ENCODE assay signal across 16 cellular contexts in the genomic region with DNA sequence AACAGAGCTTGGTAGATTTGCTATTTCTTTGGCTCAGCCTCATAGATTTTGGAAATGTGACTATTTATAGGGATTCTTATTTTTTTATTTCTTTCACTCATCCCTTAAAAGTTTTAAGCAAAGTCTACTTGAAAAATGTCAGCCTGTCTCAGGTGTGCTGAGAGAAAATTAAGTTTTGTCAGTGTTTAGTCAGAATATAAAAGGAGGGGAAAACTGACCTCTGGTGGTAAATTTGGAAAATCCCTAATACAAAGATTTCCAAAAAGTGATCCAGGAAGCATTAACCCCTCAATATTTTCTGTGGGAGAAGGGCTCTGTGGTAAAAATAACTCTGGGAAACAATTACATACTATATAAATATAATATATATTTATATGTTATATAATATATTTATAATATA. TPM values are rescaled to one million over a fixed set of nuclear protein-coding genes. Genes with fewer than 3 reads are reported as not detected.
DNase-seq lines count a peak whose midpoint lies in the region; ATAC-seq, FAIRE-seq and TF ChIP-seq lines count a peak whose summit lies in the region.
"Had no signal": no experiment of that assay in that cellular context is flagged by ENCODE, and none has a peak within 500 bp of the region (broad histone marks: within the 10 kb centered on the region; RNA-seq: fewer than 3 reads in every experiment).

No MANE protein-coding gene starts in this region.

- POLR2A ChIA-PET in HepG2 (lab: Yijun Ruan, JAX), result no interaction called here

- H3K9me3 ChIP-seq in liver (ENCODE audit: control insufficient read depth in 4 of 4, low read length in 3 of 4) (no peaks in the 10 kb centered on the region), HepG2 (ENCODE audit: low read length) (no peaks in the 10 kb centered on the region), WERI-Rb-1 (ENCODE audit: severe bottlenecking) (no peaks in the 10 kb centered on the region)
- H3K9me3 ChIP-seq: uterus had no signal

- peaks cover 6 to 9% of the 10 kb centered on the region in 2 donors for H3K27me3 Mint-ChIP-seq in natural killer cell (ENCODE audit: low read depth in 2 of 2)

- no peaks in the 10 kb centered on the region for H3K79me2 ChIP-seq in HepG2 (ENCODE audit: insufficient read depth, low read length)

- H3K36me3 Mint-ChIP-seq in natural killer cell, result no peaks in the 10 kb centered on the region
- H3K36me3 Mint-ChIP-seq: activated naive CD8-positive, alpha-beta T cell treated with anti-CD3 and anti-CD28 coated beads, Interleukin-2, amount 10 ng/mL, durations not matched to agents 7 days and 5 days; natural killer cell treated with Interleukin-12 subunit alpha and Interleukin-12 subunit beta and Interleukin-15 and Interleukin-18, amount 100 ng/mL, for 72 hours had no signal

- H4K20me1 ChIP-seq in HepG2 (ENCODE audit: insufficient read depth, low read length), result no peaks in the 10 kb centered on the region; the same call in 1 of the 2 replicates

- ATAC-seq in HepG2 (no peak), GM21717 (IDR thresholded peaks at IDR 0.05; ENCODE audit: unreplicated experiment) (no peak), natural killer cell (no peak)
- ATAC-seq: natural killer cell treated with Interleukin-12 subunit alpha and Interleukin-12 subunit beta and Interleukin-15 and Interleukin-18, amount 100 ng/mL, for 72 hours had no signal

- no peaks in the 10 kb centered on the region for H3K36me3 ChIP-seq in liver (ENCODE audit: control insufficient read depth in 4 of 4, insufficient read depth in 3 of 4, low read depth in 1 of 4, low read length in 3 of 4)
- no peaks in the 10 kb centered on the region for H3K36me3 ChIP-seq in HepG2 (replicated peaks in 1 of 2; ENCODE audit: control insufficient read depth in 1 of 2, insufficient read depth in 2 of 2, low read length in 2 of 2)
- H3K36me3 ChIP-seq in WERI-Rb-1, result no peaks in the 10 kb centered on the region
- H3K36me3 ChIP-seq: uterus had no signal

- no peak overlapping the region for H3K27ac Mint-ChIP-seq in natural killer cell
- H3K27ac Mint-ChIP-seq: activated naive CD8-positive, alpha-beta T cell treated with anti-CD3 and anti-CD28 coated beads, Interleukin-2, amount 10 ng/mL, durations not matched to agents 7 days and 5 days; natural killer cell treated with Interleukin-12 subunit alpha and Interleukin-12 subunit beta and Interleukin-15 and Interleukin-18, amount 100 ng/mL, for 72 hours had no signal

- H3K4me1 ChIP-seq in liver (ENCODE audit: control insufficient read depth in 4 of 4, insufficient read depth in 4 of 4, low read length in 3 of 4) (no peaks in the 10 kb centered on the region), HepG2 (ENCODE audit: insufficient read depth, low read length) (no peaks in the 10 kb centered on the region)
- H3K4me1 ChIP-seq: uterus had no signal

- H3K4me3 ChIP-seq in liver (ENCODE audit: low read depth in 1 of 3, low read length in 3 of 3) (no peak overlapping the region), HepG2 (replicated peaks in 1 of 3; ENCODE audit: insufficient read depth in 1 of 3, low read depth in 2 of 3, low read length in 3 of 3) (no peak overlapping the region), WERI-Rb-1 (ENCODE audit: low read depth, low read length) (no peak overlapping the region; the same call in 1 of the 2 replicates), fibroblast of villous mesenchyme (ENCODE audit: low read depth, low read length) (no peak overlapping the region)
- H3K4me3 ChIP-seq: uterus had no signal

- intact Hi-C loops in HepG2 (cut with micrococcal nuclease; ENCODE audit: unreplicated experiment), result loop anchor here (5.0 kb wide), 1 partner anchor 265 kb away; no protein-coding TSS in a partner anchor
- intact Hi-C loops in natural killer cell (cut with micrococcal nuclease), result no loop called here

- TF ChIP-seq CTCF in liver (IDR thresholded peaks at IDR 0.05; ENCODE audit: low read depth, low read length, missing input control), result no peak
- TF ChIP-seq CTCF in HepG2 (CRISPR knock-in tag; IDR thresholded peaks at IDR 0.05), result no peak
- TF ChIP-seq CTCF in WERI-Rb-1 (IDR thresholded peaks at IDR 0.05; ENCODE audit: low read depth, low read length), result no peak
- peak; percentile 19 for TF ChIP-seq CTCF in fibroblast of villous mesenchyme (IDR thresholded peaks at IDR 0.05; ENCODE audit: insufficient read depth, low read depth, low read length)
- no peak for TF ChIP-seq CTCF in natural killer cell (IDR thresholded peaks at IDR 0.05)

- H3K27me3 ChIP-seq in liver (ENCODE audit: control insufficient read depth in 4 of 4, insufficient read depth in 4 of 4, low read length in 3 of 4) (no peaks in the 10 kb centered on the region), HepG2 (ENCODE audit: control insufficient read depth in 1 of 2, insufficient read depth in 2 of 2, low read length in 2 of 2) (no peaks in the 10 kb centered on the region), WERI-Rb-1 (ENCODE audit: insufficient read depth, low read depth, severe bottlenecking) (no peaks in the 10 kb centered on the region)
- H3K27me3 ChIP-seq: uterus had no signal

- no peak for FAIRE-seq in HepG2 (lab: Jason Lieb, UNC)

- TF ChIP-seq RAD21 in liver (IDR thresholded peaks at IDR 0.05) (peak; percentile 14 to 28), HepG2 (CRISPR knock-in tag; IDR thresholded peaks at IDR 0.05) (no peak)

- CTCF ChIA-PET in HepG2 (lab: Yijun Ruan, JAX; ENCODE audit: low intra/inter-chr PET ratio, low total read pairs), result no interaction called here

- H3K9ac ChIP-seq in liver (ENCODE audit: low read depth in 1 of 2, low read length in 2 of 2) (no peak overlapping the region), HepG2 (ENCODE audit: insufficient read depth, low read depth, low read length) (no peak overlapping the region)

- TF ChIP-seq EP300 in HepG2 (IDR thresholded peaks at IDR 0.05; ENCODE audit: low read depth in 2 of 2, low read length in 2 of 2) (no peak), HepG2 (CRISPR knock-in tag; IDR thresholded peaks at IDR 0.05; ENCODE audit: borderline replicate concordance) (no peak)

- DNase-seq in HepG2 (ENCODE audit: low spot score) (no peak), WERI-Rb-1 (no peak), fibroblast of villous mesenchyme (ENCODE audit: low read depth) (no peak), NOMO-1 treated with DMSO at 0.1 percent for 48 hours (lab: John Stamatoyannopoulos, UW; ENCODE audit: unreplicated experiment) (no peak), activated gamma-delta T cell (lab: John Stamatoyannopoulos, UW) (no peak), natural killer cell (no peak)
- DNase-seq: activated naive CD8-positive, alpha-beta T cell treated with anti-CD3 and anti-CD28 coated beads, Interleukin-2, amount 10 ng/mL, durations not matched to agents 7 days and 5 days; HCEC 1CT; NCI-H1048; NCI-H2081 treated with DMSO at 0.1 percent for 48 hours; T-helper 1 cell; uterus had no signal

- no peaks in the 10 kb centered on the region for H3K4me1 Mint-ChIP-seq in natural killer cell
- H3K4me1 Mint-ChIP-seq: activated naive CD8-positive, alpha-beta T cell treated with anti-CD3 and anti-CD28 coated beads, Interleukin-2, amount 10 ng/mL, durations not matched to agents 7 days and 5 days; central memory CD8-positive, alpha-beta T cell had no signal

- no peak overlapping the region for H2AFZ ChIP-seq in HepG2 (ENCODE audit: low read length)

- in situ Hi-C loops in HepG2 (cut with HindIII; ENCODE audit: extremely low pct_ligation_motif_present, low pct_unique_long_range_greater_than_20kb), result no loop called here

- no peaks in the 10 kb centered on the region for H3K9me3 Mint-ChIP-seq in natural killer cell
- H3K9me3 Mint-ChIP-seq: activated naive CD8-positive, alpha-beta T cell treated with anti-CD3 and anti-CD28 coated beads, Interleukin-2, amount 10 ng/mL, durations not matched to agents 7 days and 5 days; central memory CD8-positive, alpha-beta T cell; natural killer cell treated with Interleukin-12 subunit alpha and Interleukin-12 subunit beta and Interleukin-15 and Interleukin-18, amount 100 ng/mL, for 72 hours had no signal

- no TSS peak for BruUV-seq in HepG2 (replicated peaks; lab: Mats Ljungman, UMichigan)

- TF ChIP-seq POLR2A in HepG2 (IDR thresholded peaks at IDR 0.05; ENCODE audit: insufficient read depth in 1 of 2, low read depth in 2 of 2, low read length in 2 of 2), result no peak

- H3K27ac ChIP-seq in liver (ENCODE audit: low read depth in 1 of 2, low read length in 2 of 2) (no peak overlapping the region), HepG2 (ENCODE audit: extremely low read length, insufficient read depth, low read length) (no peak overlapping the region), WERI-Rb-1 (peak overlapping the region; percentile 77)
- H3K27ac ChIP-seq: uterus had no signal

- no peak overlapping the region for H3K4me2 ChIP-seq in HepG2 (ENCODE audit: low read depth, low read length)

- no peak overlapping the region for H3K4me3 Mint-ChIP-seq in natural killer cell
- H3K4me3 Mint-ChIP-seq: activated naive CD8-positive, alpha-beta T cell treated with anti-CD3 and anti-CD28 coated beads, Interleukin-2, amount 10 ng/mL, durations not matched to agents 7 days and 5 days; central memory CD8-positive, alpha-beta T cell; natural killer cell treated with Interleukin-12 subunit alpha and Interleukin-12 subunit beta and Interleukin-15 and Interleukin-18, amount 100 ng/mL, for 72 hours had no signal

RNA-seq across cellular contexts. Expression of a gene that starts 41.0 kb away (rescaled TPM):
- total RNA-seq in liver, result 10 to 100 TPM; 22.5 to 22.6 TPM
- polyA plus RNA-seq in liver, result 1 to 10 TPM; 7.3 to 7.6 TPM
- 3.3 and 4.4 TPM in 2 replicates for total RNA-seq in HepG2 (2016; rRNA removed; fragmentation: Illumina TruSeq; extraction: Trizol)
- 0.09 and 0.40 TPM in 2 replicates for total RNA-seq in HepG2 (2016; cell fraction: cytosol; rRNA removed; fragmentation: Illumina TruSeq; extraction: Trizol; ENCODE audit: low read depth)
- 2.1 and 3.5 TPM in 2 replicates for total RNA-seq in HepG2 (2016; cell fraction: insoluble cytoplasmic fraction; rRNA removed; fragmentation: Illumina TruSeq; extraction: Trizol)
- 0.93 and 1.0 TPM in 2 replicates for total RNA-seq in HepG2 (2016; cell fraction: membrane; rRNA removed; fragmentation: Illumina TruSeq; extraction: Trizol)
- total RNA-seq in HepG2 (2016; cell fraction: nucleus; rRNA removed; fragmentation: Illumina TruSeq; extraction: Trizol), result 3.7 and 5.7 TPM in 2 replicates
- polyA plus RNA-seq in HepG2 (2011; rRNA removed), result 2.4 and 3.0 TPM in 2 replicates
- 2.7 and 2.9 TPM in 2 replicates for polyA plus RNA-seq in HepG2 (2011; cell fraction: cytosol; rRNA removed)
- polyA plus RNA-seq in HepG2 (2011; cell fraction: nucleus; rRNA removed), result 3.7 and 4.1 TPM in 2 replicates
- 1.4 and 1.6 TPM in 2 replicates for polyA plus RNA-seq in HepG2 (2012)
- polyA plus RNA-seq in HepG2 (2016; cell fraction: cytosol; fragmentation: Illumina TruSeq; extraction: Trizol; ENCODE audit: low read depth), result 0.03 and 0.06 TPM in 2 replicates
- polyA plus RNA-seq in HepG2 (2016; cell fraction: insoluble cytoplasmic fraction; fragmentation: Illumina TruSeq; extraction: Trizol; ENCODE audit: low read depth), result 1.5 and 2.2 TPM in 2 replicates
- polyA plus RNA-seq in HepG2 (2016; cell fraction: membrane; fragmentation: Illumina TruSeq; extraction: Trizol; ENCODE audit: low read depth), result 0.22 and 0.40 TPM in 2 replicates
- polyA plus RNA-seq in HepG2 (2016; cell fraction: nucleus; fragmentation: Illumina TruSeq; extraction: Trizol; ENCODE audit: insufficient read depth, low read depth), result 1.4 and 2.1 TPM in 2 replicates
- polyA minus RNA-seq in HepG2 (2011; rRNA and poly(A)+ RNA removed; ENCODE audit: low replicate concordance), result 4.1 and 6.9 TPM in 2 replicates
- polyA minus RNA-seq in HepG2 (2011; cell fraction: cytosol; rRNA and poly(A)+ RNA removed), result 1.5 and 1.6 TPM in 2 replicates
- 21.3 and 23.2 TPM in 2 replicates for polyA minus RNA-seq in HepG2 (2011; cell fraction: nucleus; rRNA and poly(A)+ RNA removed)
- total RNA-seq in fibroblast of villous mesenchyme, result under 0.01 TPM in 2 replicates
- 10 to 100 TPM in 1 of 3 donors, 1 to 10 TPM in 2; 8.5 to 19.8 (median 9.4) TPM for total RNA-seq in natural killer cell
